In genomic region chr5:77561965-77562364, GRCh38 we compare ENCODE assay signal across 32 cellular contexts.
"Had no signal": no experiment of that assay in that cellular context is flagged by ENCODE, and none has a peak within 500 bp of the region (broad histone marks: within the 10 kb centered on the region; RNA-seq: fewer than 3 reads in every experiment).

No MANE protein-coding gene starts in this region.

- H3K27ac ChIP-seq: ascending aorta, breast epithelium, cardiac muscle cell, colonic mucosa, epithelial cell of prostate, esophagus squamous epithelium, gastroesophageal sphincter, heart right ventricle, VCaP had no signal

- H3K4me1 ChIP-seq: ascending aorta, breast epithelium, colonic mucosa, esophagus squamous epithelium, gastroesophageal sphincter had no signal

- H3K36me3 Mint-ChIP-seq: activated naive CD4-positive, alpha-beta T cell treated with anti-CD3 and anti-CD28 coated beads, Interleukin-2, amount 10 ng/mL, durations not matched to agents 7 days and 5 days; activated naive CD4-positive, alpha-beta T cell treated with anti-CD3 and anti-CD28 coated beads, Interleukin-2, amount 50 U/mL, for 72 hours; activated naive CD8-positive, alpha-beta T cell treated with anti-CD3 and anti-CD28 coated beads, Interleukin-2, amount 10 ng/mL, durations not matched to agents 7 days and 5 days; brain; WTC11 had no signal

- H3K4me1 Mint-ChIP-seq: activated CD4-positive, alpha-beta memory T cell treated with anti-CD3 and anti-CD28 coated beads, Interleukin-2, amount 10 ng/mL, durations not matched to agents 7 days and 5 days; activated CD4-positive, alpha-beta T cell treated with anti-CD3 and anti-CD28 coated beads, Interleukin-2, amount 10 ng/mL, durations not matched to agents 7 days and 5 days; activated naive CD4-positive, alpha-beta T cell treated with anti-CD3 and anti-CD28 coated beads, Interleukin-2, amount 10 ng/mL, durations not matched to agents 7 days and 5 days; activated naive CD8-positive, alpha-beta T cell treated with anti-CD3 and anti-CD28 coated beads, Interleukin-2, amount 10 ng/mL, durations not matched to agents 7 days and 5 days; brain had no signal

- H3K4me3 Mint-ChIP-seq: activated CD4-positive, alpha-beta memory T cell treated with anti-CD3 and anti-CD28 coated beads, Interleukin-2, amount 10 ng/mL, durations not matched to agents 7 days and 5 days; activated CD4-positive, alpha-beta T cell treated with anti-CD3 and anti-CD28 coated beads, Interleukin-2, amount 10 ng/mL, durations not matched to agents 7 days and 5 days; activated naive CD4-positive, alpha-beta T cell treated with anti-CD3 and anti-CD28 coated beads, Interleukin-2, amount 10 ng/mL, durations not matched to agents 7 days and 5 days; activated naive CD8-positive, alpha-beta T cell treated with anti-CD3 and anti-CD28 coated beads, Interleukin-2, amount 10 ng/mL, durations not matched to agents 7 days and 5 days; activated T-cell treated with anti-CD3 and anti-CD28 coated beads, Interleukin-2, amount 50 U/mL, for 24 hours; activated T-cell treated with anti-CD3 and anti-CD28 coated beads, Interleukin-2, amount 50 U/mL, for 72 hours; brain; WTC11 had no signal

- H3K36me3 ChIP-seq: ascending aorta, breast epithelium, cardiac muscle cell, colonic mucosa, esophagus squamous epithelium, gastroesophageal sphincter, heart right ventricle had no signal

- H3K27ac Mint-ChIP-seq: activated CD4-positive, alpha-beta memory T cell treated with anti-CD3 and anti-CD28 coated beads, Interleukin-2, amount 10 ng/mL, durations not matched to agents 7 days and 5 days; activated CD4-positive, alpha-beta T cell treated with anti-CD3 and anti-CD28 coated beads, Interleukin-2, amount 10 ng/mL, durations not matched to agents 7 days and 5 days; activated naive CD4-positive, alpha-beta T cell treated with anti-CD3 and anti-CD28 coated beads, Interleukin-2, amount 10 ng/mL, durations not matched to agents 7 days and 5 days; activated naive CD4-positive, alpha-beta T cell treated with anti-CD3 and anti-CD28 coated beads, Interleukin-2, amount 50 U/mL, for 72 hours; activated naive CD8-positive, alpha-beta T cell treated with anti-CD3 and anti-CD28 coated beads, Interleukin-2, amount 10 ng/mL, durations not matched to agents 7 days and 5 days; activated T-cell treated with anti-CD3 and anti-CD28 coated beads, Interleukin-2, amount 50 U/mL, for 24 hours; activated T-cell treated with anti-CD3 and anti-CD28 coated beads, Interleukin-2, amount 50 U/mL, for 72 hours; brain; WTC11 had no signal

- H3K9me3 Mint-ChIP-seq: activated CD4-positive, alpha-beta memory T cell treated with anti-CD3 and anti-CD28 coated beads, Interleukin-2, amount 10 ng/mL, durations not matched to agents 7 days and 5 days; activated CD4-positive, alpha-beta T cell treated with anti-CD3 and anti-CD28 coated beads, Interleukin-2, amount 10 ng/mL, durations not matched to agents 7 days and 5 days; activated naive CD4-positive, alpha-beta T cell treated with anti-CD3 and anti-CD28 coated beads, Interleukin-2, amount 10 ng/mL, durations not matched to agents 7 days and 5 days; activated naive CD4-positive, alpha-beta T cell treated with anti-CD3 and anti-CD28 coated beads, Interleukin-2, amount 50 U/mL, for 72 hours; activated naive CD8-positive, alpha-beta T cell treated with anti-CD3 and anti-CD28 coated beads, Interleukin-2, amount 10 ng/mL, durations not matched to agents 7 days and 5 days; activated T-cell treated with anti-CD3 and anti-CD28 coated beads, Interleukin-2, amount 50 U/mL, for 24 hours; activated T-cell treated with anti-CD3 and anti-CD28 coated beads, Interleukin-2, amount 50 U/mL, for 72 hours; brain; WTC11 had no signal

- FAIRE-seq: endometrium, endothelial cell of umbilical vein had no signal

- DNase-seq: activated CD4-positive, alpha-beta memory T cell treated with anti-CD3 and anti-CD28 coated beads, Interleukin-2, amount 10 ng/mL, durations not matched to agents 7 days and 5 days; activated CD4-positive, alpha-beta T cell treated with anti-CD3 and anti-CD28 coated beads for 1 hour; activated CD4-positive, alpha-beta T cell treated with anti-CD3 and anti-CD28 coated beads for 4 hours; activated CD4-positive, alpha-beta T cell treated with anti-CD3 and anti-CD28 coated beads, Interleukin-2, amount 10 ng/mL, durations not matched to agents 7 days and 5 days; activated CD4-positive, alpha-beta T cell treated with anti-CD3 and anti-CD28 coated beads, Interleukin-2, amount 50 U/mL, for 4 hours; activated CD8-positive, alpha-beta memory T cell treated with anti-CD3 and anti-CD28 coated beads, Interleukin-2, amount 50 U/mL, for 48 hours; activated gamma-delta T cell; activated naive CD4-positive, alpha-beta T cell; activated naive CD4-positive, alpha-beta T cell treated with anti-CD3 and anti-CD28 coated beads, Interleukin-2, amount 10 ng/mL, durations not matched to agents 7 days and 5 days; activated naive CD8-positive, alpha-beta T cell treated with anti-CD3 and anti-CD28 coated beads, Interleukin-2, amount 10 ng/mL, durations not matched to agents 7 days and 5 days; activated T-cell treated with anti-CD3 and anti-CD28 coated beads for 4 hours; activated T-cell treated with anti-CD3 and anti-CD28 coated beads, Interleukin-2, amount 50 U/mL, for 24 hours; activated T-cell treated with anti-CD3 and anti-CD28 coated beads, Interleukin-2, amount 50 U/mL, for 72 hours; central memory CD4-positive, alpha-beta T cell; cerebellar nuclear complex; colonic mucosa; effector CD8-positive, alpha-beta T cell; esophagus squamous epithelium; foreskin melanocyte; heart right ventricle; T-helper 2 cell had no signal

- H3K9me3 ChIP-seq: ascending aorta, breast epithelium, colonic mucosa, esophagus squamous epithelium, gastroesophageal sphincter, heart right ventricle had no signal

- ATAC-seq: activated naive CD4-positive, alpha-beta T cell treated with anti-CD3 and anti-CD28 coated beads, Interleukin-2, amount 50 U/mL, for 72 hours; activated T-cell treated with anti-CD3 and anti-CD28 coated beads, Interleukin-2, amount 50 U/mL, for 72 hours; gastroesophageal sphincter; WTC11 had no signal

- H3K4me3 ChIP-seq: ascending aorta, breast epithelium, cardiac muscle cell, colonic mucosa, esophagus squamous epithelium, gastroesophageal sphincter, heart right ventricle had no signal

- H3K27me3 ChIP-seq: ascending aorta, breast epithelium, colonic mucosa had no signal
